1 cellular context compared by ENCODE assay signal in genomic region chr12:66066071-66066928, GRCh38.
A peak's percentile ranks its signal among the peaks of the same experiment; 100 is the strongest.
TF ChIP-seq lines count a peak whose summit lies in the region.

No MANE protein-coding gene starts in this region.

TF ChIP-seq in GM12878, 131 proteins besides CTCF, POLR2A, EP300 and RAD21 (continued from another document and continues in another):
- TF ChIP-seq ATF2 (IDR thresholded peaks at IDR 0.05; ENCODE audit: low read length), result no peak
- TF ChIP-seq SMAD1 (IDR thresholded peaks at IDR 0.05; ENCODE audit: low read depth, partially characterized antibody), result peak; percentile 82
- 0 out of 2 replicates have a peak, but pooled peaks have one; percentile 31 for TF ChIP-seq TCF12 (IDR thresholded peaks at IDR 0.05; ENCODE audit: low read depth, low read length)
- TF ChIP-seq PKNOX1 (IDR thresholded peaks at IDR 0.05), result 0 out of 2 replicates have a peak, but pooled peaks have one; percentile 4
- TF ChIP-seq ZNF207 (IDR thresholded peaks at IDR 0.05; ENCODE audit: borderline replicate concordance), result no peak
- TF ChIP-seq BACH1 (IDR thresholded peaks at IDR 0.05; ENCODE audit: borderline replicate concordance), result peak; percentile 21; the same call in 1 of the 2 replicates
- TF ChIP-seq MEF2A (IDR thresholded peaks at IDR 0.05; ENCODE audit: insufficient read depth, low read depth, low read length), result no peak
- TF ChIP-seq IRF5 (IDR thresholded peaks at IDR 0.05; ENCODE audit: borderline replicate concordance), result peak; percentile 75; the same call in 1 of the 2 replicates
- no peak for TF ChIP-seq SRF (IDR thresholded peaks at IDR 0.05; ENCODE audit: low read depth in 2 of 2, low read length in 2 of 2)
- no peak for TF ChIP-seq NRF1 (conservative IDR thresholded peaks at IDR 0.05; ENCODE audit: low read depth, low read length)
- TF ChIP-seq HDAC6 (IDR thresholded peaks at IDR 0.05; ENCODE audit: unreplicated experiment), result no peak
- no peak for TF ChIP-seq RCOR1 (conservative IDR thresholded peaks at IDR 0.05; ENCODE audit: low read depth, low read length)
- TF ChIP-seq POU2F2 (IDR thresholded peaks at IDR 0.05; ENCODE audit: borderline replicate concordance, low read depth, low read length), result peak; percentile 89; the same call in 2 of the 3 replicates
- TF ChIP-seq HDGF (IDR thresholded peaks at IDR 0.05), result no peak
- TF ChIP-seq YY1 (IDR thresholded peaks at IDR 0.05; ENCODE audit: low read depth, low read length), result no peak
- no peak for TF ChIP-seq CHD4 (IDR thresholded peaks at IDR 0.05)
- TF ChIP-seq IRF3 (IDR thresholded peaks at IDR 0.05), result no peak
- TF ChIP-seq SMARCA5 (IDR thresholded peaks at IDR 0.05), result peak; percentile 68; the same call in 1 of the 2 replicates
- no peak for TF ChIP-seq STAT3 (IDR thresholded peaks at IDR 0.05; ENCODE audit: low read depth, low read length)
- TF ChIP-seq TBL1XR1 (IDR thresholded peaks at IDR 0.05; ENCODE audit: low read depth, low read length), result no peak; the same call in 1 of the 2 replicates
- no peak for TF ChIP-seq NFYA (IDR thresholded peaks at IDR 0.05; ENCODE audit: borderline replicate concordance, low read depth, low read length)
- TF ChIP-seq SUPT20H (IDR thresholded peaks at IDR 0.05; ENCODE audit: borderline replicate concordance, control insufficient read depth, low read depth, low read length), result no peak
- TF ChIP-seq WRNIP1 (IDR thresholded peaks at IDR 0.05; ENCODE audit: borderline replicate concordance, low read depth, low read length), result no peak
- TF ChIP-seq LARP7 (IDR thresholded peaks at IDR 0.05), result no peak
- no peak for TF ChIP-seq RB1 (IDR thresholded peaks at IDR 0.05; ENCODE audit: borderline replicate concordance)
- no peak for TF ChIP-seq RFX5 (IDR thresholded peaks at IDR 0.05; ENCODE audit: low read depth, low read length)
- TF ChIP-seq PAX5 (IDR thresholded peaks at IDR 0.05; ENCODE audit: borderline replicate concordance, low read depth, low read length), result no peak
- no peak for TF ChIP-seq HCFC1 (IDR thresholded peaks at IDR 0.05; ENCODE audit: low read length)
- no peak for TF ChIP-seq POLR2AphosphoS5 (IDR thresholded peaks at IDR 0.05; ENCODE audit: low read length)
- TF ChIP-seq SMAD5 (IDR thresholded peaks at IDR 0.05; ENCODE audit: low read depth), result no peak
- no peak; the same call in 1 of the 2 replicates for TF ChIP-seq NBN (IDR thresholded peaks at IDR 0.05)
- TF ChIP-seq E2F8 (IDR thresholded peaks at IDR 0.05; ENCODE audit: low read depth, partially characterized antibody), result no peak
- no peak for TF ChIP-seq PML (IDR thresholded peaks at IDR 0.05; ENCODE audit: low read length)
- TF ChIP-seq ZBTB11 (CRISPR knock-in tag; IDR thresholded peaks at IDR 0.05), result no peak
- peak; percentile 17; the same call in 1 of the 2 replicates for TF ChIP-seq BMI1 (IDR thresholded peaks at IDR 0.05; ENCODE audit: borderline replicate concordance)
- no peak for TF ChIP-seq E2F4 (IDR thresholded peaks at IDR 0.05; ENCODE audit: low read depth, low read length)
- peak; percentile 72 for TF ChIP-seq EED (IDR thresholded peaks at IDR 0.05; ENCODE audit: low read depth)
- TF ChIP-seq EZH2 (IDR thresholded peaks at IDR 0.05; ENCODE audit: borderline replicate concordance, control insufficient read depth, low read depth, low read length), result no peak
- no peak for TF ChIP-seq MYC (IDR thresholded peaks at IDR 0.05; ENCODE audit: insufficient read depth, insufficient read length, insufficient replicate concordance, low read length, severe bottlenecking)
- TF ChIP-seq ZBED1 (IDR thresholded peaks at IDR 0.05; ENCODE audit: borderline replicate concordance), result no peak
- no peak for TF ChIP-seq GABPA (IDR thresholded peaks at IDR 0.05; ENCODE audit: low read depth)
- TF ChIP-seq REST (IDR thresholded peaks at IDR 0.05; ENCODE audit: low read depth, low read length), result no peak
- TF ChIP-seq BCLAF1 (IDR thresholded peaks at IDR 0.05), result no peak
- no peak for TF ChIP-seq PAX8 (IDR thresholded peaks at IDR 0.05)
